Comparison of ENCODE assay signal across 26 cellular contexts in the genomic region with DNA sequence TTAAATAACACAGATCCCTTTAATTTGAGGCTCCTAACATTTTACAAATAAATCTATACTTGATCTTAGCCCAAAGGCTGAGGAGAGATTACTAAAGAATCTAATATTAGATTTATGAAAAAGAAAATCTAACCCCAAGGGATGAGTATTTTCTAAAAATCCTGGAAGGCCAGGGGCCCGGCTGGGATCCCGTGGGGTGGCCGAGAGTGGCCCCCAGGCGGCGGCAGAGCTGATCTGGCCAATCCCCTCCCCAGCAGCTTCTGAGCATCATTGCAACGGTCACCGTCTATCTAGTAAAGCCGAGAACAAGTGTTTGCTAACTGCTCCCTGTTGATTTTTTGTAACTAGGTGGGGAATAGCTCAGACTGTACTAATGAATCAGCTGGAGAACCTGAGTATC. TPM values are rescaled to one million over a fixed set of nuclear protein-coding genes. Genes with fewer than 3 reads are reported as not detected.
"Had no signal": no experiment of that assay in that cellular context is flagged by ENCODE, and none has a peak within 500 bp of the region (broad histone marks: within the 10 kb centered on the region; RNA-seq: fewer than 3 reads in every experiment).

No MANE protein-coding gene starts in this region.

- FAIRE-seq: colon, endothelial cell of umbilical vein had no signal

- H3K27ac ChIP-seq: foreskin keratinocyte, ovary, right lobe of liver, testis, tibial nerve, upper lobe of right lung, uterus had no signal

- H3K4me1 ChIP-seq: foreskin keratinocyte, right lobe of liver, testis, upper lobe of right lung, uterus had no signal

- H3K36me3 ChIP-seq: ovary, right lobe of liver, tibial nerve, upper lobe of right lung, uterus had no signal

- H3K4me1 Mint-ChIP-seq: immature natural killer cell, memory B cell, natural killer cell had no signal

- ATAC-seq: foreskin keratinocyte; left colon; natural killer cell; right lobe of liver; stimulated activated memory B cell treated with anti-CD40 and anti-IgM and Interleukin-4, amounts not matched to agents 10 μg/mL and 1 μg/mL and 100 μg/mL, for 72 hours; stimulated activated naive CD8-positive, alpha-beta T cell treated with anti-CD3 and anti-CD28 coated beads, Interleukin-15, Interleukin-2, amounts not matched to agents 100 U/mL and 50 U/mL, for 24 hours; upper lobe of right lung had no signal

- H3K36me3 Mint-ChIP-seq: natural killer cell had no signal

- H3K9me3 ChIP-seq: esophagus muscularis mucosa, ovary, right lobe of liver, testis, tibial nerve, upper lobe of right lung, uterus had no signal

- H3K4me3 Mint-ChIP-seq: immature natural killer cell; memory B cell; natural killer cell; stimulated activated memory B cell treated with anti-CD40 and anti-IgM and Interleukin-4, amounts not matched to agents 10 μg/mL and 1 μg/mL and 100 μg/mL, for 72 hours had no signal

- H3K27me3 ChIP-seq: ovary, right lobe of liver, testis, uterus had no signal

- H3K27ac Mint-ChIP-seq: immature natural killer cell; memory B cell; natural killer cell; stimulated activated memory B cell treated with anti-CD40 and anti-IgM and Interleukin-4, amounts not matched to agents 10 μg/mL and 1 μg/mL and 100 μg/mL, for 72 hours had no signal

- H3K4me3 ChIP-seq: esophagus muscularis mucosa, lung, ovary, right lobe of liver, testis, tibial nerve, upper lobe of right lung, uterus had no signal

- DNase-seq: dermis blood vessel endothelial cell; effector memory CD4-positive, alpha-beta T cell; foreskin keratinocyte; glutamatergic neuron; hypothalamus; immature natural killer cell; islet precursor cell; kidney glomerular epithelial cell; left colon; natural killer cell; occipital lobe; ovary; retina; stimulated activated CD4-positive, alpha-beta T cell treated with anti-CD3 and anti-CD28 coated beads, Interleukin-4, amount 100 ng/mL, for 4 hours; stimulated activated naive CD8-positive, alpha-beta T cell treated with anti-CD3 and anti-CD28 coated beads, Interleukin-15, Interleukin-2, amounts not matched to agents 100 U/mL and 50 U/mL, for 24 hours; testis; upper lobe of right lung; uterus had no signal

RNA-seq across cellular contexts. Expression of a gene that starts 51.9 kb away (rescaled TPM):
- total RNA-seq: endothelial cell of umbilical vein, natural killer cell had no signal
- polyA plus RNA-seq: endothelial cell of umbilical vein had no signal
